ENCODE assay signal across 34 cellular contexts in genomic region chr9:31870276-31870675, GRCh38.
"Had no signal": no experiment of that assay in that cellular context is flagged by ENCODE, and none has a peak within 500 bp of the region (broad histone marks: within the 10 kb centered on the region; RNA-seq: fewer than 3 reads in every experiment).

No MANE protein-coding gene starts in this region.

- DNase-seq: Karpas-422, Kasumi-1, MG63, MM.1S, MV-4-11, NCI-H1048, NCI-H1092, NCI-H1092 treated with DMSO at 0.1 percent for 48 hours, NCI-H1105, NCI-H1105 treated with DMSO at 0.1 percent for 48 hours, NCI-H1417, NCI-H1417 treated with DMSO at 0.1 percent for 48 hours, NCI-H1436, NCI-H1436 treated with DMSO at 0.1 percent for 48 hours, NCI-H146, NCI-H1694, NCI-H1694 treated with DMSO at 0.1 percent for 48 hours, NCI-H187, NCI-H187 treated with DMSO at 0.1 percent for 48 hours, NCI-H1930, NCI-H2029, NCI-H2029 treated with DMSO at 0.1 percent for 48 hours, NCI-H2081, NCI-H2081 treated with DMSO at 0.1 percent for 48 hours, NCI-H2107, NCI-H2171, NCI-H2171 treated with DMSO at 0.1 percent for 48 hours, NCI-H2227 treated with DMSO at 0.1 percent for 48 hours, NCI-H226, NCI-H345, NCI-H446, NCI-H446 treated with DMSO at 0.1 percent for 48 hours, NCI-H510A had no signal

- H3K9ac ChIP-seq: KMS-11 had no signal

- H3K4me2 ChIP-seq: KMS-11 had no signal

- H3K27me3 ChIP-seq: MG63 had no signal

- H3K27ac ChIP-seq: KMS-11 had no signal

- H3K4me3 ChIP-seq: MG63 had no signal
